Comparison of ENCODE assay signal across 27 cellular contexts in genomic region chr3:194310516-194310915, GRCh38. TPM values are rescaled to one million over a fixed set of nuclear protein-coding genes. Genes with fewer than 3 reads are reported as not detected.
"Had no signal": no experiment of that assay in that cellular context is flagged by ENCODE, and none has a peak within 500 bp of the region (broad histone marks: within the 10 kb centered on the region; RNA-seq: fewer than 3 reads in every experiment).

No MANE protein-coding gene starts in this region.

- H3K4me3 ChIP-seq: dorsolateral prefrontal cortex, heart left ventricle, lung, mucosa of descending colon, thoracic aorta, transverse colon had no signal

- H3K9me3 ChIP-seq: heart left ventricle, mucosa of descending colon, thoracic aorta, transverse colon had no signal

- H3K4me3 Mint-ChIP-seq: neural crest cell; stimulated activated naive B cell treated with anti-CD40 and anti-IgM and Interleukin-4, amounts not matched to agents 10 μg/mL and 1 μg/mL and 100 μg/mL, for 72 hours; stimulated activated naive CD8-positive, alpha-beta T cell treated with anti-CD3 and anti-CD28 coated beads, Interleukin-15, amount 100 ng/mL, for 72 hours had no signal

- H3K27ac Mint-ChIP-seq: naive thymus-derived CD8-positive, alpha-beta T cell; stimulated activated naive B cell treated with anti-CD40 and anti-IgM and Interleukin-4, amounts not matched to agents 10 μg/mL and 1 μg/mL and 100 μg/mL, for 72 hours; stimulated activated naive CD8-positive, alpha-beta T cell treated with anti-CD3 and anti-CD28 coated beads, Interleukin-15, amount 100 ng/mL, for 72 hours had no signal

- H3K36me3 Mint-ChIP-seq: naive thymus-derived CD8-positive, alpha-beta T cell; stimulated activated naive B cell treated with anti-CD40 and anti-IgM and Interleukin-4, amounts not matched to agents 10 μg/mL and 1 μg/mL and 100 μg/mL, for 72 hours had no signal

- DNase-seq: cortex of kidney; effector CD8-positive, alpha-beta T cell; hippocampal formation; left colon; left ventricle myocardium superior; mesendoderm; mucosa of descending colon; stimulated activated CD4-positive, alpha-beta T cell treated with anti-CD3 and anti-CD28 coated beads, Interleukin-2, amount 100 ng/mL, for 24 hours; stimulated activated CD4-positive, alpha-beta T cell treated with anti-CD3 and anti-CD28 coated beads, Interleukin-4, amount 100 ng/mL, for 4 hours; stimulated activated naive B cell treated with anti-CD40 and anti-IgM and Interleukin-4, amounts not matched to agents 10 μg/mL and 1 μg/mL and 100 μg/mL, for 72 hours; stimulated activated naive CD8-positive, alpha-beta T cell treated with anti-CD3 and anti-CD28 coated beads, Interleukin-15, amount 100 ng/mL, for 72 hours; transverse colon had no signal

- H3K9me3 Mint-ChIP-seq: naive thymus-derived CD8-positive, alpha-beta T cell; neural crest cell; stimulated activated naive B cell treated with anti-CD40 and anti-IgM and Interleukin-4, amounts not matched to agents 10 μg/mL and 1 μg/mL and 100 μg/mL, for 72 hours; stimulated activated naive CD8-positive, alpha-beta T cell treated with anti-CD3 and anti-CD28 coated beads, Interleukin-15, amount 100 ng/mL, for 72 hours had no signal

- H3K36me3 ChIP-seq: heart left ventricle, thoracic aorta, transverse colon had no signal

- H3K27ac ChIP-seq: heart left ventricle, thoracic aorta, transverse colon had no signal

RNA-seq across cellular contexts. Expression of gene CPN2, which starts 40.6 kb away (rescaled TPM):
- total RNA-seq: dorsolateral prefrontal cortex; esophagus mucosa; fibroblast of lung; frontal cortex; glomerular endothelial cell; kidney epithelial cell; left colon; lung; naive thymus-derived CD8-positive, alpha-beta T cell; neural crest cell; osteocyte; pulmonary artery endothelial cell; sciatic nerve; skeletal muscle tissue; thoracic aorta had no signal
- polyA plus RNA-seq: fibroblast of lung; lung; naive thymus-derived CD8-positive, alpha-beta T cell had no signal

RNA-seq across cellular contexts. Expression of gene LRRC15, which starts 59.0 kb away (rescaled TPM):
- total RNA-seq: frontal cortex; glomerular endothelial cell; kidney epithelial cell; naive thymus-derived CD8-positive, alpha-beta T cell; neural crest cell; pulmonary artery endothelial cell had no signal
- polyA plus RNA-seq: naive thymus-derived CD8-positive, alpha-beta T cell had no signal
